Comparison of ENCODE assay signal across 1 cellular context in genomic region chr7:128915271-128915819, GRCh38.
TF ChIP-seq lines count a peak whose summit lies in the region.

No MANE protein-coding gene starts in this region.

TF ChIP-seq in GM12878, 131 proteins besides CTCF, POLR2A, EP300 and RAD21:
- no peak for TF ChIP-seq ZBED1 (IDR thresholded peaks at IDR 0.05; ENCODE audit: borderline replicate concordance)
- no peak for TF ChIP-seq POLR2AphosphoS5 (IDR thresholded peaks at IDR 0.05; ENCODE audit: low read length)
- TF ChIP-seq YY1 (IDR thresholded peaks at IDR 0.05; ENCODE audit: low read depth, low read length): 0 out of 2 replicates have a peak, but pooled peaks have one; percentile 11
- TF ChIP-seq TBL1XR1 (IDR thresholded peaks at IDR 0.05; ENCODE audit: low read depth, low read length): no peak
